Comparison of ENCODE assay signal across 8 cellular contexts in genomic region chr7:107995184-107996071, GRCh38. TPM values are rescaled to one million over a fixed set of nuclear protein-coding genes. Genes with fewer than 3 reads are reported as not detected.
DNase-seq lines count a peak whose midpoint lies in the region; ATAC-seq and TF ChIP-seq lines count a peak whose summit lies in the region.

No MANE protein-coding gene starts in this region.

- H2AK5ac ChIP-seq in mesenchymal stem cell (ENCODE audit: low read length, severe bottlenecking) = peak overlapping the region; percentile 54

- H3K79me1 ChIP-seq in mesenchymal stem cell (replicated peaks; ENCODE audit: low read length, poor library complexity, severe bottlenecking) = peaks cover 3% of the 10 kb centered on the region

- DNase-seq in AG04450 (ENCODE audit: low read depth, low spot score) (no peak), NCI-H2171 treated with DMSO at 0.1 percent for 48 hours (lab: John Stamatoyannopoulos, UW) (peak; percentile 76), dermis blood vessel endothelial cell (peak; percentile 94), mesenchymal stem cell (peak; percentile 88), OCI-M1 (lab: John Stamatoyannopoulos, UW) (no peak), NOMO-1 treated with dmso at 0.1 percent for 144 hours (lab: John Stamatoyannopoulos, UW; ENCODE audit: unreplicated experiment) (no peak)
- no peak for DNase-seq in activated CD8-positive, alpha-beta memory T cell treated with anti-CD3 and anti-CD28 coated beads, Interleukin-2, amount 10 ng/mL, durations not matched to agents 7 days and 5 days

- no peak overlapping the region for H3K4me3 ChIP-seq in AG04450 (ENCODE audit: low read depth, low read length)
- H3K4me3 ChIP-seq in mesenchymal stem cell (ENCODE audit: insufficient read depth in 1 of 2, low read depth in 1 of 2, low read length in 2 of 2) = peak overlapping the region in 1 of 2 experiments; percentile 30

- peaks cover 24 to 80% of the 10 kb centered on the region in 2 experiments for H3K36me3 ChIP-seq in mesenchymal stem cell (ENCODE audit: control insufficient read depth in 1 of 2, insufficient read depth in 2 of 2, low read depth in 1 of 2, low read length in 2 of 2)

- H4K8ac ChIP-seq in mesenchymal stem cell (ENCODE audit: low read length) = no peak overlapping the region

- no peaks in the 10 kb centered on the region for H3K4me1 Mint-ChIP-seq in activated CD8-positive, alpha-beta memory T cell treated with anti-CD3 and anti-CD28 coated beads, Interleukin-2, amount 10 ng/mL, durations not matched to agents 7 days and 5 days

- H2BK15ac ChIP-seq in mesenchymal stem cell (ENCODE audit: low read depth, poor library complexity, severe bottlenecking) = no peak overlapping the region

- POLR2A ChIA-PET in AG04450 (lab: Yijun Ruan, JAX) = interaction anchor here (0.6 to 1.4 kb wide), 9 partner anchors 20 to 151 kb away, joined by 3 to 14 read pairs (median 4); no protein-coding TSS in a partner anchor

- H2BK12ac ChIP-seq in mesenchymal stem cell (ENCODE audit: low read length in 2 of 2) = no peak overlapping the region

- H3K27ac Mint-ChIP-seq in activated CD8-positive, alpha-beta memory T cell treated with anti-CD3 and anti-CD28 coated beads, Interleukin-2, amount 10 ng/mL, durations not matched to agents 7 days and 5 days = no peak overlapping the region

- H3K4me3 Mint-ChIP-seq in activated CD8-positive, alpha-beta memory T cell treated with anti-CD3 and anti-CD28 coated beads, Interleukin-2, amount 10 ng/mL, durations not matched to agents 7 days and 5 days = no peak overlapping the region

- no peaks in the 10 kb centered on the region for H3K9me3 ChIP-seq in AG04450 (ENCODE audit: control insufficient read depth, insufficient read depth, low read length)
- H3K9me3 ChIP-seq in mesenchymal stem cell (ENCODE audit: control insufficient read depth, low read length) = no peaks in the 10 kb centered on the region

- 0% methylated on average over 4 of the region's 6 CpGs for WGBS in mesenchymal stem cell

- no peak overlapping the region for H2BK120ac ChIP-seq in mesenchymal stem cell (ENCODE audit: low read depth, low read length)

- H3K14ac ChIP-seq in mesenchymal stem cell (ENCODE audit: low read length in 2 of 2) = no peak overlapping the region

- ATAC-seq in HG03432 (IDR thresholded peaks at IDR 0.05; ENCODE audit: unreplicated experiment) = no peak
- no peak for ATAC-seq in activated CD8-positive, alpha-beta memory T cell treated with anti-CD3 and anti-CD28 coated beads, Interleukin-2, amount 10 ng/mL, durations not matched to agents 7 days and 5 days

- H3K23ac ChIP-seq in mesenchymal stem cell (ENCODE audit: low read length in 2 of 2) = no peak overlapping the region

- H3K9me3 Mint-ChIP-seq in activated CD8-positive, alpha-beta memory T cell treated with anti-CD3 and anti-CD28 coated beads, Interleukin-2, amount 10 ng/mL, durations not matched to agents 7 days and 5 days (ENCODE audit: low read depth) = no peaks in the 10 kb centered on the region

- TF ChIP-seq CTCF in AG04450 (IDR thresholded peaks at IDR 0.05; ENCODE audit: low read depth, low read length) = no peak

- H2AFZ ChIP-seq in mesenchymal stem cell (ENCODE audit: low read depth, low read length) = no peak overlapping the region

- H3K27ac ChIP-seq in AG04450 (ENCODE audit: low read depth, low read length) (peak overlapping the region; percentile 86), mesenchymal stem cell (ENCODE audit: low read length, poor library complexity, severe bottlenecking) (peak overlapping the region; percentile 97)

- peaks cover 62% of the 10 kb centered on the region for H3K27me3 Mint-ChIP-seq in activated CD8-positive, alpha-beta memory T cell treated with anti-CD3 and anti-CD28 coated beads, Interleukin-2, amount 10 ng/mL, durations not matched to agents 7 days and 5 days

- H3K9ac ChIP-seq in mesenchymal stem cell (ENCODE audit: low read length) = peak overlapping the region; percentile 61

- H3K27me3 ChIP-seq in AG04450 (ENCODE audit: control insufficient read depth, insufficient read depth, low read length) = no peaks in the 10 kb centered on the region
- no peaks in the 10 kb centered on the region for H3K27me3 ChIP-seq in mesenchymal stem cell (ENCODE audit: control insufficient read depth in 1 of 2, insufficient read depth in 1 of 2, low read length in 2 of 2)

- no peak overlapping the region for H3K4ac ChIP-seq in mesenchymal stem cell (ENCODE audit: low read depth in 1 of 2, low read length in 2 of 2)

- H3K36me3 Mint-ChIP-seq in activated CD8-positive, alpha-beta memory T cell treated with anti-CD3 and anti-CD28 coated beads, Interleukin-2, amount 10 ng/mL, durations not matched to agents 7 days and 5 days = no peaks in the 10 kb centered on the region

- H3K4me2 ChIP-seq in mesenchymal stem cell (ENCODE audit: low read length, poor library complexity, severe bottlenecking) = no peak overlapping the region

- H2BK5ac ChIP-seq in mesenchymal stem cell (ENCODE audit: low read depth, low read length, poor library complexity, severe bottlenecking) = peak overlapping the region; percentile 3

- H3K4me1 ChIP-seq in mesenchymal stem cell (ENCODE audit: control insufficient read depth, insufficient read depth, low read depth, low read length) = peaks cover 5% of the 10 kb centered on the region

- H4K91ac ChIP-seq in mesenchymal stem cell (ENCODE audit: low read length) = no peak overlapping the region

- CTCF ChIA-PET in AG04450 (lab: Charles Lee) = interaction anchor here (1.0 to 3.2 kb wide), 3 partner anchors 10 to 150 kb away, joined by 3 to 13 read pairs (median 5); no protein-coding TSS in a partner anchor
- CTCF ChIA-PET in activated CD8-positive, alpha-beta memory T cell treated with anti-CD3 and anti-CD28 coated beads, Interleukin-2, amount 10 ng/mL, durations not matched to agents 7 days and 5 days (lab: Charles Lee) = no interaction called here

- peak overlapping the region in 1 of 2 experiments; percentile 53 for H3K18ac ChIP-seq in mesenchymal stem cell (ENCODE audit: low read depth in 1 of 2, low read length in 2 of 2)

RNA-seq across cellular contexts. Expression of gene LAMB1, which starts 7.5 kb away (rescaled TPM):
- polyA plus RNA-seq in AG04450 (2011; rRNA removed) = 266 and 290 TPM in 2 replicates
- 418 and 582 TPM in 2 replicates for polyA minus RNA-seq in AG04450 (2011; rRNA and poly(A)+ RNA removed)
- total RNA-seq in dermis blood vessel endothelial cell = 485 and 583 TPM in 2 replicates
- 509 TPM for polyA plus RNA-seq in mesenchymal stem cell (2013, experiment 1 of 2)
- polyA plus RNA-seq in mesenchymal stem cell (2013, experiment 2 of 2) = 467 TPM
- total RNA-seq in activated CD8-positive, alpha-beta memory T cell treated with anti-CD3 and anti-CD28 coated beads, Interleukin-2, amount 10 ng/mL, durations not matched to agents 7 days and 5 days = not detected

Comparison
In these comparisons a context has a peak if more than half of its experiments do, and no peak if none do; other contexts are left out.
1. DNase-seq: peak in NCI-H2171 treated with DMSO at 0.1 percent for 48 hours (single experiment), dermis blood vessel endothelial cell (single experiment) and mesenchymal stem cell (single experiment); none in AG04450 (single experiment), OCI-M1 (single experiment), activated CD8-positive, alpha-beta memory T cell treated with anti-CD3 and anti-CD28 coated beads, Interleukin-2, amount 10 ng/mL, durations not matched to agents 7 days and 5 days (single experiment) and NOMO-1 treated with dmso at 0.1 percent for 144 hours (single experiment).
2. RNA of gene LAMB1, which starts 7.5 kb away (total RNA-seq): 485 to 583 TPM in dermis blood vessel endothelial cell; not detected in activated CD8-positive, alpha-beta memory T cell treated with anti-CD3 and anti-CD28 coated beads, Interleukin-2, amount 10 ng/mL, durations not matched to agents 7 days and 5 days; every median in the first group is over 100 times any median in the second.